In genomic region chr11:56923116-56923515, GRCh38 we compare ENCODE assay signal across 26 cellular contexts.
"Had no signal": no experiment of that assay in that cellular context is flagged by ENCODE, and none has a peak within 500 bp of the region (broad histone marks: within the 10 kb centered on the region; RNA-seq: fewer than 3 reads in every experiment).

No MANE protein-coding gene starts in this region.

- FAIRE-seq: kidney had no signal

- H3K4me1 ChIP-seq: left lung, lower lobe of right lung, neural progenitor cell, parathyroid adenoma, psoas muscle, right lobe of liver, tibial nerve, vagina had no signal

- H3K9me3 ChIP-seq: lower lobe of right lung, neutrophil, right lobe of liver, vagina had no signal

- H2AFZ ChIP-seq: neural progenitor cell, parathyroid adenoma had no signal

- DNase-seq: hippocampal formation; kidney; left colon; left lung; lower lobe of right lung; mesendoderm; naive B cell; natural killer cell; nephron progenitor cell; occipital lobe; psoas muscle; right lobe of liver; stimulated activated CD4-positive, alpha-beta T cell treated with anti-CD3 and anti-CD28 coated beads, Interleukin-1b, Interleukin-23, amount 100 ng/mL, for 48 hours; stimulated activated CD4-positive, alpha-beta T cell treated with anti-CD3 and anti-CD28 coated beads, Interleukin-2, amount 100 ng/mL, for 48 hours; stimulated activated CD4-positive, alpha-beta T cell treated with anti-CD3 and anti-CD28 coated beads, Interleukin-4, amount 100 ng/mL, for 4 hours; stimulated activated CD8-positive, alpha-beta memory T cell treated with anti-CD3 and anti-CD28 coated beads, Interleukin-4, amount 100 ng/mL, for 48 hours; stimulated activated naive CD4-positive, alpha-beta T cell treated with Interleukin-2 at 50 U/mL for 16 hours; stimulated activated naive CD8-positive, alpha-beta T cell treated with anti-CD3 and anti-CD28 coated beads, Interleukin-15, amount 100 ng/mL, for 72 hours; substantia nigra had no signal

- H3K27ac ChIP-seq: left lung, lower lobe of right lung, neural progenitor cell, neutrophil, parathyroid adenoma, psoas muscle, right lobe of liver, tibial nerve, vagina had no signal

- ATAC-seq: left colon; left lung; lower lobe of right lung; natural killer cell; psoas muscle; right lobe of liver; stimulated activated memory B cell treated with anti-CD40 and anti-IgM and Interleukin-4, amounts not matched to agents 10 μg/mL and 1 μg/mL and 100 μg/mL, for 72 hours; stimulated activated naive CD8-positive, alpha-beta T cell treated with anti-CD3 and anti-CD28 coated beads, Interleukin-15, amount 100 ng/mL, for 72 hours had no signal

- H3K36me3 ChIP-seq: left lung, lower lobe of right lung, neural progenitor cell, neutrophil, right lobe of liver, tibial nerve, vagina had no signal

- H3K79me2 ChIP-seq: parathyroid adenoma had no signal

- H3K27me3 ChIP-seq: left lung, neural progenitor cell, neutrophil, right lobe of liver, tibial nerve, vagina had no signal

- H3K4me2 ChIP-seq: neural progenitor cell, smooth muscle cell had no signal

- H3K4me3 ChIP-seq: left lung, lower lobe of right lung, neural progenitor cell, psoas muscle, right lobe of liver, smooth muscle cell, tibial nerve, vagina had no signal

- H3K9ac ChIP-seq: neural progenitor cell, parathyroid adenoma had no signal
